Comparison of ENCODE assay signal across 12 cellular contexts in genomic region chr11:33377100-33377851, GRCh38. TPM values are rescaled to one million over a fixed set of nuclear protein-coding genes. Genes with fewer than 3 reads are reported as not detected.
A peak's percentile ranks its signal among the peaks of the same experiment; 100 is the strongest.
DNase-seq lines count a peak whose midpoint lies in the region; ATAC-seq and TF ChIP-seq lines count a peak whose summit lies in the region.
"Had no signal": no experiment of that assay in that cellular context is flagged by ENCODE, and none has a peak within 500 bp of the region (broad histone marks: within the 10 kb centered on the region; RNA-seq: fewer than 3 reads in every experiment).

No MANE protein-coding gene starts in this region.

- dilution Hi-C loops in IMR-90 (cut with HindIII; ENCODE audit: low sequenced_read_pairs, unreplicated experiment): no loop called here

- H3K79me2 ChIP-seq in neural cell (replicated peaks; ENCODE audit: insufficient read depth, low read length): peaks cover 45% of the 10 kb centered on the region

- H2AK9ac ChIP-seq in IMR-90 (replicated peaks; ENCODE audit: low read depth, low read length, poor library complexity): no peak overlapping the region

- 0% methylated on average over 3 of the region's 10 CpGs; no CpG with 5 or more reads in 1 of the 2 experiments for WGBS in IMR-90 (ENCODE audit: extremely low coverage in 2 of 2, insufficient read length in 1 of 2), 2 experiments
- 53 to 60% (median 54%) methylated on average over 10 of the region's 10 CpGs for WGBS in spleen, 5 donors

- H3K36me3 ChIP-seq in BJ (ENCODE audit: control insufficient read depth, insufficient read depth, low read length) (no peaks in the 10 kb centered on the region), IMR-90 (ENCODE audit: control insufficient read depth, insufficient read depth, low read length) (no peaks in the 10 kb centered on the region), endocrine pancreas (ENCODE audit: control insufficient read depth, insufficient read depth, low read length) (no peaks in the 10 kb centered on the region), neural cell (ENCODE audit: insufficient read depth, low read length) (no peaks in the 10 kb centered on the region), spleen (no peaks in the 10 kb centered on the region)
- H3K36me3 ChIP-seq: upper lobe of right lung had no signal

- no peak overlapping the region; a peak in 1 of 4 replicates for H4K8ac ChIP-seq in IMR-90 (ENCODE audit: low read depth in 2 of 2, low read length in 2 of 2)

- TF ChIP-seq RAD21 in IMR-90 (IDR thresholded peaks at IDR 0.05; ENCODE audit: low read length) (no peak), neural cell (conservative IDR thresholded peaks at IDR 0.05) (no peak)

- H3K9me2 ChIP-seq in neural cell (ENCODE audit: insufficient read depth, low read length): no peaks in the 10 kb centered on the region

- no peak for TF ChIP-seq EP300 in neural cell (conservative IDR thresholded peaks at IDR 0.05; ENCODE audit: poor library complexity, severe bottlenecking)

- no peak overlapping the region for H2BK15ac ChIP-seq in IMR-90 (ENCODE audit: low read depth, low read length)

- peak overlapping the region; percentile 58 for H3K4me3 ChIP-seq in BJ (ENCODE audit: low read depth, low read length)
- H3K4me3 ChIP-seq in IMR-90 (ENCODE audit: insufficient read depth, low read depth, low read length): peak overlapping the region; percentile 82
- peak overlapping the region; percentile 63 for H3K4me3 ChIP-seq in endocrine pancreas (ENCODE audit: control insufficient read depth, insufficient read depth, low read length)
- peak overlapping the region; percentile 92 for H3K4me3 ChIP-seq in neural cell (ENCODE audit: low read length)
- peak overlapping the region in 2 of 8 donors; percentile 46 to 70 for H3K4me3 ChIP-seq in spleen
- H3K4me3 ChIP-seq: K562, upper lobe of right lung had no signal

- H3K27me3 ChIP-seq in BJ (ENCODE audit: control insufficient read depth, insufficient read depth, low read length) (no peaks in the 10 kb centered on the region), IMR-90 (ENCODE audit: control insufficient read depth, insufficient read depth, low read length) (peaks cover 2% of the 10 kb centered on the region; the same call in 1 of the 2 replicates), endocrine pancreas (ENCODE audit: control insufficient read depth, insufficient read depth, low read length) (no peaks in the 10 kb centered on the region), neural cell (ENCODE audit: insufficient read depth, low read depth, low read length) (no peaks in the 10 kb centered on the region), spleen (replicated peaks in 1 of 7) (peaks cover 0 to 62% (median 44%) of the 10 kb centered on the region in 7 donors)

- H2AFZ ChIP-seq in IMR-90 (replicated peaks; ENCODE audit: low read length, poor library complexity): peak overlapping the region; percentile 91
- no peak overlapping the region for H2AFZ ChIP-seq in neural cell (ENCODE audit: low read depth, low read length)

- ATAC-seq in IMR-90 (ENCODE audit: low read depth): no peak
- ATAC-seq in GM21515 (IDR thresholded peaks at IDR 0.05; ENCODE audit: unreplicated experiment): no peak
- ATAC-seq: K562, upper lobe of right lung had no signal

- H3K4ac ChIP-seq in IMR-90 (ENCODE audit: low read depth, low read length): no peak overlapping the region

- H3K4me2 ChIP-seq in IMR-90 (ENCODE audit: low read depth, low read length) (peak overlapping the region; percentile 89), neural cell (ENCODE audit: low read length) (peak overlapping the region; percentile 95)

- H3K9ac ChIP-seq in IMR-90 (ENCODE audit: low read depth, low read length) (no peak overlapping the region), endocrine pancreas (ENCODE audit: control insufficient read depth, insufficient read depth, low read length) (no peak overlapping the region), neural cell (ENCODE audit: low read length) (peak overlapping the region; percentile 82)

- TF ChIP-seq POLR2A in IMR-90 (IDR thresholded peaks at IDR 0.05; ENCODE audit: low read depth, low read length) (no peak), spleen (IDR thresholded peaks at IDR 0.05) (no peak)

- H2BK5ac ChIP-seq in IMR-90 (ENCODE audit: low read depth, low read length, poor library complexity, severe bottlenecking): no peak overlapping the region

- no peak for DNase-seq in BJ (ENCODE audit: low read depth)
- peak; percentile 19 for DNase-seq in IMR-90
- no peak for DNase-seq in spleen
- no peak for DNase-seq in dedifferentiated amniotic fluid mesenchymal stem cell (ENCODE audit: extremely low spot score)
- DNase-seq in activated CD4-positive, alpha-beta T cell treated with anti-CD3 and anti-CD28 coated beads, Interleukin-2, amount 50 U/mL, for 1 hour: no peak
- DNase-seq: midbrain, NCI-H510A, upper lobe of right lung had no signal

- TF ChIP-seq CTCF in BJ (IDR thresholded peaks at IDR 0.05; ENCODE audit: insufficient read depth, low read depth, low read length): no peak
- no peak for TF ChIP-seq CTCF in IMR-90 (conservative IDR thresholded peaks at IDR 0.05; ENCODE audit: low read depth, low read length)
- no peak for TF ChIP-seq CTCF in neural cell (IDR thresholded peaks at IDR 0.05; ENCODE audit: poor library complexity, severe bottlenecking)
- TF ChIP-seq CTCF in spleen (IDR thresholded peaks at IDR 0.05 in 8 of 11, conservative IDR thresholded peaks at IDR 0.05 in 3 of 11): no peak

- H3K4me1 ChIP-seq in IMR-90 (ENCODE audit: control insufficient read depth, insufficient read depth, low read length) (peaks cover 4% of the 10 kb centered on the region), endocrine pancreas (ENCODE audit: control insufficient read depth, insufficient read depth, low read length) (no peaks in the 10 kb centered on the region), spleen (peaks cover 0 to 29% (median 15%) of the 10 kb centered on the region in 6 donors)
- H3K4me1 ChIP-seq: upper lobe of right lung had no signal

- no peak overlapping the region; the same call in 1 of the 2 replicates for H3K14ac ChIP-seq in IMR-90 (replicated peaks; ENCODE audit: low read depth, low read length)

- no peak overlapping the region for H4K5ac ChIP-seq in IMR-90 (ENCODE audit: low read depth, low read length)

- H4K20me1 ChIP-seq in IMR-90 (ENCODE audit: insufficient read depth, low read length) (0 out of 2 replicates have a peak, but pooled peaks cover 4% of the 10 kb centered on the region), neural cell (ENCODE audit: insufficient read depth) (peaks cover 12% of the 10 kb centered on the region)

- no peak overlapping the region for H3K56ac ChIP-seq in IMR-90 (ENCODE audit: extremely low read depth, insufficient read depth, low read length)

- H3K27ac ChIP-seq in IMR-90 (ENCODE audit: insufficient read depth, low read length) (no peak overlapping the region), neural cell (ENCODE audit: low read length) (no peak overlapping the region), spleen (no peak overlapping the region)
- H3K27ac ChIP-seq: upper lobe of right lung had no signal

- H2BK120ac ChIP-seq in IMR-90 (ENCODE audit: low read depth, low read length): no peak overlapping the region

- CTCF ChIA-PET in BJ (lab: Yijun Ruan, JAX) (interaction anchor here (1.1 kb wide), 1 partner anchor 307 kb away, joined by 3 read pairs; no protein-coding TSS in a partner anchor), IMR-90 (lab: Yijun Ruan, JAX) (interaction anchor here (0.9 kb wide), 1 partner anchor 308 kb away, joined by 4 read pairs; no protein-coding TSS in a partner anchor)

- peaks cover 13 to 54% of the 10 kb centered on the region in 2 experiments; a peak in 3 of 4 replicates for H3K79me1 ChIP-seq in IMR-90 (ENCODE audit: low read depth in 1 of 2, low read length in 2 of 2)

- intact Hi-C loops in IMR-90 (cut with micrococcal nuclease) (no loop called here), spleen (cut with DNase I; ENCODE audit: low total_unique reads) (no loop called here)

- peaks cover 2% of the 10 kb centered on the region for H3F3A ChIP-seq in neural cell (ENCODE audit: insufficient read depth, low read length, poor library complexity, severe bottlenecking)

- no peak overlapping the region for H4K91ac ChIP-seq in IMR-90 (ENCODE audit: insufficient read depth, low read depth, low read length)

- in situ Hi-C loops in IMR-90 (cut with MboI; ENCODE audit: low sequenced_read_pairs): no loop called here

- POLR2A ChIA-PET in BJ (lab: Charles Lee): no interaction called here
- POLR2A ChIA-PET in IMR-90 (lab: Charles Lee; ENCODE audit: unreplicated experiment): no interaction called here

- H3K9me3 ChIP-seq in IMR-90 (ENCODE audit: control insufficient read depth, insufficient read depth, low read length): no peaks in the 10 kb centered on the region
- H3K9me3 ChIP-seq in endocrine pancreas (ENCODE audit: control insufficient read depth, low read length): no peaks in the 10 kb centered on the region
- H3K9me3 ChIP-seq in neural cell (ENCODE audit: low read length): no peaks in the 10 kb centered on the region
- no peaks in the 10 kb centered on the region for H3K9me3 ChIP-seq in spleen
- H3K9me3 ChIP-seq: upper lobe of right lung had no signal

- H3K18ac ChIP-seq in IMR-90 (ENCODE audit: low read depth, low read length): no peak overlapping the region

- H2AK5ac ChIP-seq in IMR-90 (ENCODE audit: low read depth, low read length): no peak overlapping the region

- peaks cover 7% of the 10 kb centered on the region for H3K9me1 ChIP-seq in IMR-90 (ENCODE audit: insufficient read depth, low read length)

- H2BK20ac ChIP-seq in IMR-90 (ENCODE audit: low read depth, low read length): no peak overlapping the region

- peak overlapping the region; percentile 89; the same call in 1 of the 2 replicates for H3K23ac ChIP-seq in IMR-90 (ENCODE audit: low read depth, low read length)

- no TSS peak for BruUV-seq in IMR-90 (replicated peaks; lab: Mats Ljungman, UMichigan)

TF ChIP-seq in IMR-90, 13 proteins besides CTCF, POLR2A, EP300 and RAD21 (continues in another document):
- no peak for TF ChIP-seq CEBPB (IDR thresholded peaks at IDR 0.05; ENCODE audit: low read depth, low read length)

TF ChIP-seq in neural cell, 6 proteins besides CTCF, POLR2A, EP300 and RAD21 (continues in another document):
- no peak for TF ChIP-seq MXI1 (conservative IDR thresholded peaks at IDR 0.05; ENCODE audit: poor library complexity, severe bottlenecking)

RNA-seq across cellular contexts. Expression of gene KIAA1549L, which starts 1.4 kb away (rescaled TPM):
- polyA plus RNA-seq in BJ (2011; rRNA removed) (6.7 and 8.8 TPM in 2 replicates), IMR-90 (2012; rRNA removed) (6.1 and 7.4 TPM in 2 replicates), neural cell (13.2 and 14.4 TPM in 2 replicates), spleen (under 1 TPM; under 0.01 to 0.09 (median 0.05) TPM)
- 16.9 and 20.8 TPM in 2 replicates for polyA minus RNA-seq in BJ (2011; rRNA and poly(A)+ RNA removed)
- total RNA-seq in IMR-90 (2012; rRNA removed) (6.4 and 6.5 TPM in 2 replicates), spleen (under 1 TPM in 6 of 7 donors, not detected in 1; 0.03 to 0.12 (median 0.09) TPM)
- 2.0 and 3.2 TPM in 2 replicates for polyA plus RNA-seq in IMR-90 (2012; cell fraction: cytosol; rRNA removed)
- 3.0 TPM in 2 replicates for polyA plus RNA-seq in IMR-90 (2012; cell fraction: nucleus; rRNA removed; ENCODE audit: low replicate concordance)
- polyA minus RNA-seq in neural cell: 67.9 and 77.4 TPM in 2 replicates
- total RNA-seq: K562, upper lobe of right lung had no signal
- polyA plus RNA-seq: K562 had no signal
